ENCODE assay signal across 1 cellular context in the genomic region with DNA sequence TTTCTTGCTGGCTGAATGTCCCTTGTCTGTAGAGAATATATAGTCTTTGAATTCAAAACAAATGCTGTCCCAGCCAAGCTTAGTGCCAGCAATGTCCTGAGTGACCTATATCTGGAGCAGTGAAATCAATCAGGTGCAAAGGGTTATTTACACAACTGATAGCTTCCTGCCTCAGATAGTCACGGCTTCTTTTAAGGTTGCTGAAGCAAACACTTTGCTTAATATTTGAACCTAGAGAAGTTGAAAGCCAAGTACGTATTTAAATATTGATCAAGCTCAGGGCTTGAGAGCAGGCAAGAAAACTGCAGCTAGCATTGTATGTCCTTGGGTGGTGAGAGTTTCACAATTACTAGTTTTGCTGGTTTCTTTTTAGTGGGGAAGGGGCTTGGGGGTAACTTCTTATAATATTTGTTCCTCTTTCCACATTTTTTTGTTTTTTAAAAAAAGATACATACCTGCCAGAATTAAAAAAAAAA.
TF ChIP-seq lines count a peak whose summit lies in the region.

No MANE protein-coding gene starts in this region.

TF ChIP-seq in endothelial cell of umbilical vein, 7 proteins besides CTCF, POLR2A, EP300 and RAD21 (continued from another document):
- no peak for TF ChIP-seq GATA2 (IDR thresholded peaks at IDR 0.05; ENCODE audit: insufficient read depth, insufficient read length, low read depth, low read length)
